In the genomic region with DNA sequence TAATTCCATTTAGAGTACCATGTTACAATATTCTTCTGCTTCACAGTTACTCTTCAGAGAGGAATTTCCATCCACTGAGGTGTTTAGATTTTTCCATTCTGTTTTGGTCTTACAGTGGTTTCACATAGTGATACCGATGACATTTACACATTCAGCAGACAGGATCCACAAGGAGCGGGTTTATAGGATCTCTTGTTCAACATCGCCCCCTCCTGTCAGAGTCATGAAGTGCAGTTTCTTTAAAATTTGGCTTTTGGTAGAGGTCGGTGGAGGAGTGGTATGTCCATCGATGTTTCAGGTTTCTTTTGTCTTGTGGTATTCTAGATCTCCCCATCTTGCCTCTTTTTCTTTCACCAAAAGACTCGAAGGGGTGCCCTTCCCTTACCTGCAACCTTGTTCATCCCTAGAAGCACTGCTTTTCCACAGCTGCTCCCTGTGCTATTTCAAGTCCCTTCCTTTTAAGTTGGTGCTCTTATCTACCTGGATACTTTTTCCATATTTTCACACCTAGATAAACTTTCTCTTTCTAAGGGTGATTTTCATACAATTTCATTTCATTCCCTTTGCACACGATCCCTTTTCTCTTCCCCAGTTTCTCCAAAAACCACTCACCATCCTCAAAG, we compare ENCODE assay signal across 9 cellular contexts.
DNase-seq lines count a peak whose midpoint lies in the region; ATAC-seq, FAIRE-seq and TF ChIP-seq lines count a peak whose summit lies in the region.
"Had no signal": no experiment of that assay in that cellular context is flagged by ENCODE, and none has a peak within 500 bp of the region (broad histone marks: within the 10 kb centered on the region; RNA-seq: fewer than 3 reads in every experiment).

No MANE protein-coding gene starts in this region.

- peak; percentile 8 for DNase-seq in NK-92 treated with Interleukin-12 subunit alpha and Interleukin-12 subunit beta, amount 100 ng/mL, for 24 hours (lab: John Stamatoyannopoulos, UW)
- DNase-seq in NK-92 (lab: John Stamatoyannopoulos, UW; ENCODE audit: unreplicated experiment) = no peak
- peak; percentile 25 for DNase-seq in LoVo (ENCODE audit: low spot score)
- DNase-seq in RWPE2 (ENCODE audit: low spot score) = no peak
- peak; percentile 52 for DNase-seq in bronchial epithelial cell (ENCODE audit: low read depth)
- peak; percentile 81 for DNase-seq in iris pigment epithelial cell (ENCODE audit: low read depth)
- peak; percentile 52 to 67 for DNase-seq in stimulated activated CD4-positive, alpha-beta T cell treated with anti-CD3 and anti-CD28 coated beads, Interleukin-2, amount 100 ng/mL, for 48 hours
- DNase-seq in GF-D8 (lab: John Stamatoyannopoulos, UW) = no peak

- TF ChIP-seq CTCF in RWPE2 (IDR thresholded peaks at IDR 0.05; ENCODE audit: poor library complexity, severe bottlenecking) = peak; percentile 32
- peak; percentile 75 for TF ChIP-seq CTCF in bronchial epithelial cell (IDR thresholded peaks at IDR 0.05; ENCODE audit: insufficient read depth, low read length, severe bottlenecking)

- ATAC-seq in RWPE2 (ENCODE audit: low read depth) = no peak

- peaks cover 3% of the 10 kb centered on the region for H3K4me1 ChIP-seq in RWPE2 (ENCODE audit: insufficient read depth, poor library complexity, severe bottlenecking)

- H3K36me3 ChIP-seq in RWPE2 (ENCODE audit: low read depth) (no peaks in the 10 kb centered on the region), bronchial epithelial cell (ENCODE audit: control insufficient read depth, insufficient read depth, low read length) (no peaks in the 10 kb centered on the region)

- no peak overlapping the region for H3K27ac ChIP-seq in RWPE2 (ENCODE audit: poor library complexity, severe bottlenecking)

- no peak overlapping the region for H3K4me3 ChIP-seq in RWPE2 (ENCODE audit: severe bottlenecking)
- no peak overlapping the region for H3K4me3 ChIP-seq in bronchial epithelial cell (ENCODE audit: low read depth, low read length)

- FAIRE-seq in bronchial epithelial cell (lab: Jason Lieb, UNC) = no peak
- FAIRE-seq: colon had no signal

- no peaks in the 10 kb centered on the region for H3K9me3 ChIP-seq in RWPE2 (ENCODE audit: severe bottlenecking)

- no peaks in the 10 kb centered on the region for H3K27me3 ChIP-seq in RWPE2 (ENCODE audit: insufficient read depth, poor library complexity, severe bottlenecking)
- no peaks in the 10 kb centered on the region for H3K27me3 ChIP-seq in bronchial epithelial cell (ENCODE audit: control insufficient read depth, insufficient read depth, low read length)

Comparison
In these comparisons a context has a peak if more than half of its experiments do, and no peak if none do; other contexts are left out.
1. DNase-seq: peak in NK-92 treated with Interleukin-12 subunit alpha and Interleukin-12 subunit beta, amount 100 ng/mL, for 24 hours (single experiment), LoVo (single experiment), bronchial epithelial cell (single experiment), iris pigment epithelial cell (single experiment) and stimulated activated CD4-positive, alpha-beta T cell treated with anti-CD3 and anti-CD28 coated beads, Interleukin-2, amount 100 ng/mL, for 48 hours (2 of 2); none in NK-92 (single experiment), RWPE2 (single experiment) and GF-D8 (single experiment).